1 cellular context compared by ENCODE assay signal in the genomic region with DNA sequence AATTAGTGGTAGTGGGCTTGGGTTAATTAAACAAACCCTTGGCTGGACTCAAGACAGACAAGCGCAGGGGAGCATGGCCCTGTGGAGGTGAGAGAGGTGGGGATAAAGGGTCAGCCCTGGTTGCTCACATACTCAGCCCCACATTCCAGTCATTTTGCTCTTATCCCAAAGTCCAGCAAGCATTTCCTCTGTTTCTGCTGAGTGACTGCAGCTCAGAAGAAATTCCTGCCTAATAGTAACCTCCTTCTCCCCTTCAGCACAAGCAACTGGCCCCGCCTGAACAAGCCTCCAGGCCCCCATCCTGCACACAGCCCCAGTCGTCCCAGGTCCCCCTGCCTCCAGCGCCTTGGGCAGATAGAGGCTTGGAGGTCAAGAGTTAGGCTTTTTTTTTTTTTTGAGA.
TF ChIP-seq lines count a peak whose summit lies in the region.

No MANE protein-coding gene starts in this region.

TF ChIP-seq in HepG2, 621 proteins besides CTCF, POLR2A, EP300 and RAD21 (continued from another document and continues in another):
- TF ChIP-seq, protein P1, sequence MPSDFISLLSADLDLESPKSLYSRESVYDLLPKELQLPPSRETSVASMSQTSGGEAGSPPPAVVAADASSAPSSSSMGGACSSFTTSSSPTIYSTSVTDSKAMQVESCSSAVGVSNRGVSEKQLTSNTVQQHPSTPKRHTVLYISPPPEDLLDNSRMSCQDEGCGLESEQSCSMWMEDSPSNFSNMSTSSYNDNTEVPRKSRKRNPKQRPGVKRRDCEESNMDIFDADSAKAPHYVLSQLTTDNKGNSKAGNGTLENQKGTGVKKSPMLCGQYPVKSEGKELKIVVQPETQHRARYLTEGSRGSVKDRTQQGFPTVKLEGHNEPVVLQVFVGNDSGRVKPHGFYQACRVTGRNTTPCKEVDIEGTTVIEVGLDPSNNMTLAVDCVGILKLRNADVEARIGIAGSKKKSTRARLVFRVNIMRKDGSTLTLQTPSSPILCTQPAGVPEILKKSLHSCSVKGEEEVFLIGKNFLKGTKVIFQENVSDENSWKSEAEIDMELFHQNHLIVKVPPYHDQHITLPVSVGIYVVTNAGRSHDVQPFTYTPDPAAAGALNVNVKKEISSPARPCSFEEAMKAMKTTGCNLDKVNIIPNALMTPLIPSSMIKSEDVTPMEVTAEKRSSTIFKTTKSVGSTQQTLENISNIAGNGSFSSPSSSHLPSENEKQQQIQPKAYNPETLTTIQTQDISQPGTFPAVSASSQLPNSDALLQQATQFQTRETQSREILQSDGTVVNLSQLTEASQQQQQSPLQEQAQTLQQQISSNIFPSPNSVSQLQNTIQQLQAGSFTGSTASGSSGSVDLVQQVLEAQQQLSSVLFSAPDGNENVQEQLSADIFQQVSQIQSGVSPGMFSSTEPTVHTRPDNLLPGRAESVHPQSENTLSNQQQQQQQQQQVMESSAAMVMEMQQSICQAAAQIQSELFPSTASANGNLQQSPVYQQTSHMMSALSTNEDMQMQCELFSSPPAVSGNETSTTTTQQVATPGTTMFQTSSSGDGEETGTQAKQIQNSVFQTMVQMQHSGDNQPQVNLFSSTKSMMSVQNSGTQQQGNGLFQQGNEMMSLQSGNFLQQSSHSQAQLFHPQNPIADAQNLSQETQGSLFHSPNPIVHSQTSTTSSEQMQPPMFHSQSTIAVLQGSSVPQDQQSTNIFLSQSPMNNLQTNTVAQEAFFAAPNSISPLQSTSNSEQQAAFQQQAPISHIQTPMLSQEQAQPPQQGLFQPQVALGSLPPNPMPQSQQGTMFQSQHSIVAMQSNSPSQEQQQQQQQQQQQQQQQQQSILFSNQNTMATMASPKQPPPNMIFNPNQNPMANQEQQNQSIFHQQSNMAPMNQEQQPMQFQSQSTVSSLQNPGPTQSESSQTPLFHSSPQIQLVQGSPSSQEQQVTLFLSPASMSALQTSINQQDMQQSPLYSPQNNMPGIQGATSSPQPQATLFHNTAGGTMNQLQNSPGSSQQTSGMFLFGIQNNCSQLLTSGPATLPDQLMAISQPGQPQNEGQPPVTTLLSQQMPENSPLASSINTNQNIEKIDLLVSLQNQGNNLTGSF (CRISPR knock-in tag; IDR thresholded peaks at IDR 0.05) = no peak
- TF ChIP-seq ZNF552 (CRISPR knock-in tag; IDR thresholded peaks at IDR 0.05; ENCODE audit: borderline replicate concordance) = no peak
- no peak for TF ChIP-seq ZNF569 (CRISPR knock-in tag; IDR thresholded peaks at IDR 0.05; ENCODE audit: borderline replicate concordance)
- peak; percentile 78 for TF ChIP-seq HNF4G (IDR thresholded peaks at IDR 0.05; ENCODE audit: borderline replicate concordance, low read depth, low read length)
- no peak; the same call in 1 of the 2 replicates for TF ChIP-seq HNF4G (CRISPR knock-in tag; IDR thresholded peaks at IDR 0.05; ENCODE audit: borderline replicate concordance, low read depth)
- no peak for TF ChIP-seq ZNF737 (CRISPR knock-in tag; IDR thresholded peaks at IDR 0.05; ENCODE audit: borderline replicate concordance)
- TF ChIP-seq DMAP1 (CRISPR knock-in tag; IDR thresholded peaks at IDR 0.05) = no peak
- TF ChIP-seq, protein P2, sequence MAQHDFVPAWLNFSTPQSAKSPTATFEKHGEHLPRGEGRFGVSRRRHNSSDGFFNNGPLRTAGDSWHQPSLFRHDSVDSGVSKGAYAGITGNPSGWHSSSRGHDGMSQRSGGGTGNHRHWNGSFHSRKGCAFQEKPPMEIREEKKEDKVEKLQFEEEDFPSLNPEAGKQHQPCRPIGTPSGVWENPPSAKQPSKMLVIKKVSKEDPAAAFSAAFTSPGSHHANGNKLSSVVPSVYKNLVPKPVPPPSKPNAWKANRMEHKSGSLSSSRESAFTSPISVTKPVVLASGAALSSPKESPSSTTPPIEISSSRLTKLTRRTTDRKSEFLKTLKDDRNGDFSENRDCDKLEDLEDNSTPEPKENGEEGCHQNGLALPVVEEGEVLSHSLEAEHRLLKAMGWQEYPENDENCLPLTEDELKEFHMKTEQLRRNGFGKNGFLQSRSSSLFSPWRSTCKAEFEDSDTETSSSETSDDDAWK (CRISPR knock-in tag; IDR thresholded peaks at IDR 0.05) = no peak
- TF ChIP-seq FOXC1 (CRISPR knock-in tag; IDR thresholded peaks at IDR 0.05; ENCODE audit: borderline replicate concordance) = peak; percentile 49; the same call in 1 of the 2 replicates
- TF ChIP-seq, protein P3, sequence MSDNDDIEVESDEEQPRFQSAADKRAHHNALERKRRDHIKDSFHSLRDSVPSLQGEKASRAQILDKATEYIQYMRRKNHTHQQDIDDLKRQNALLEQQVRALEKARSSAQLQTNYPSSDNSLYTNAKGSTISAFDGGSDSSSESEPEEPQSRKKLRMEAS (IDR thresholded peaks at IDR 0.05) = 0 out of 2 replicates have a peak, but pooled peaks have one; percentile 12
- TF ChIP-seq MED1 (CRISPR knock-in tag; IDR thresholded peaks at IDR 0.05) = peak; percentile 40; the same call in 1 of the 2 replicates
- no peak for TF ChIP-seq PHF8 (CRISPR knock-in tag; IDR thresholded peaks at IDR 0.05)
- TF ChIP-seq, protein P4, sequence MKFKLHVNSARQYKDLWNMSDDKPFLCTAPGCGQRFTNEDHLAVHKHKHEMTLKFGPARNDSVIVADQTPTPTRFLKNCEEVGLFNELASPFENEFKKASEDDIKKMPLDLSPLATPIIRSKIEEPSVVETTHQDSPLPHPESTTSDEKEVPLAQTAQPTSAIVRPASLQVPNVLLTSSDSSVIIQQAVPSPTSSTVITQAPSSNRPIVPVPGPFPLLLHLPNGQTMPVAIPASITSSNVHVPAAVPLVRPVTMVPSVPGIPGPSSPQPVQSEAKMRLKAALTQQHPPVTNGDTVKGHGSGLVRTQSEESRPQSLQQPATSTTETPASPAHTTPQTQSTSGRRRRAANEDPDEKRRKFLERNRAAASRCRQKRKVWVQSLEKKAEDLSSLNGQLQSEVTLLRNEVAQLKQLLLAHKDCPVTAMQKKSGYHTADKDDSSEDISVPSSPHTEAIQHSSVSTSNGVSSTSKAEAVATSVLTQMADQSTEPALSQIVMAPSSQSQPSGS (CRISPR knock-in tag; IDR thresholded peaks at IDR 0.05) = 0 out of 2 replicates have a peak, but pooled peaks have one; percentile 4
- TF ChIP-seq CREB1 (IDR thresholded peaks at IDR 0.05) = no peak
- TF ChIP-seq CREB1 (CRISPR knock-in tag; IDR thresholded peaks at IDR 0.05) = no peak
- TF ChIP-seq ZNF839 (CRISPR knock-in tag; IDR thresholded peaks at IDR 0.05; ENCODE audit: borderline replicate concordance) = no peak
- no peak for TF ChIP-seq ZNF264 (CRISPR knock-in tag; IDR thresholded peaks at IDR 0.05)
- no peak for TF ChIP-seq ZNF207 (IDR thresholded peaks at IDR 0.05; ENCODE audit: borderline replicate concordance)
- TF ChIP-seq KLF9 (CRISPR knock-in tag; IDR thresholded peaks at IDR 0.05; ENCODE audit: low read depth) = no peak
- no peak for TF ChIP-seq NR2F1 (CRISPR knock-in tag; IDR thresholded peaks at IDR 0.05)
- TF ChIP-seq TP53 (CRISPR knock-in tag; conservative IDR thresholded peaks at IDR 0.05) = no peak
- no peak for TF ChIP-seq ZMYM3 (CRISPR knock-in tag; IDR thresholded peaks at IDR 0.05)
- 0 out of 2 replicates have a peak, but pooled peaks have one; percentile 55 for TF ChIP-seq PHF21A (CRISPR knock-in tag; IDR thresholded peaks at IDR 0.05)
- TF ChIP-seq MAFG (CRISPR knock-in tag; IDR thresholded peaks at IDR 0.05) = no peak
- no peak for TF ChIP-seq ZNF841 (CRISPR knock-in tag; IDR thresholded peaks at IDR 0.05; ENCODE audit: borderline replicate concordance)
- TF ChIP-seq HIVEP1 (CRISPR knock-in tag; IDR thresholded peaks at IDR 0.05) = 0 out of 2 replicates have a peak, but pooled peaks have one; percentile 25
- peak; percentile 33; the same call in 1 of the 2 replicates for TF ChIP-seq RARA (CRISPR knock-in tag; IDR thresholded peaks at IDR 0.05)
- TF ChIP-seq, protein P5, sequence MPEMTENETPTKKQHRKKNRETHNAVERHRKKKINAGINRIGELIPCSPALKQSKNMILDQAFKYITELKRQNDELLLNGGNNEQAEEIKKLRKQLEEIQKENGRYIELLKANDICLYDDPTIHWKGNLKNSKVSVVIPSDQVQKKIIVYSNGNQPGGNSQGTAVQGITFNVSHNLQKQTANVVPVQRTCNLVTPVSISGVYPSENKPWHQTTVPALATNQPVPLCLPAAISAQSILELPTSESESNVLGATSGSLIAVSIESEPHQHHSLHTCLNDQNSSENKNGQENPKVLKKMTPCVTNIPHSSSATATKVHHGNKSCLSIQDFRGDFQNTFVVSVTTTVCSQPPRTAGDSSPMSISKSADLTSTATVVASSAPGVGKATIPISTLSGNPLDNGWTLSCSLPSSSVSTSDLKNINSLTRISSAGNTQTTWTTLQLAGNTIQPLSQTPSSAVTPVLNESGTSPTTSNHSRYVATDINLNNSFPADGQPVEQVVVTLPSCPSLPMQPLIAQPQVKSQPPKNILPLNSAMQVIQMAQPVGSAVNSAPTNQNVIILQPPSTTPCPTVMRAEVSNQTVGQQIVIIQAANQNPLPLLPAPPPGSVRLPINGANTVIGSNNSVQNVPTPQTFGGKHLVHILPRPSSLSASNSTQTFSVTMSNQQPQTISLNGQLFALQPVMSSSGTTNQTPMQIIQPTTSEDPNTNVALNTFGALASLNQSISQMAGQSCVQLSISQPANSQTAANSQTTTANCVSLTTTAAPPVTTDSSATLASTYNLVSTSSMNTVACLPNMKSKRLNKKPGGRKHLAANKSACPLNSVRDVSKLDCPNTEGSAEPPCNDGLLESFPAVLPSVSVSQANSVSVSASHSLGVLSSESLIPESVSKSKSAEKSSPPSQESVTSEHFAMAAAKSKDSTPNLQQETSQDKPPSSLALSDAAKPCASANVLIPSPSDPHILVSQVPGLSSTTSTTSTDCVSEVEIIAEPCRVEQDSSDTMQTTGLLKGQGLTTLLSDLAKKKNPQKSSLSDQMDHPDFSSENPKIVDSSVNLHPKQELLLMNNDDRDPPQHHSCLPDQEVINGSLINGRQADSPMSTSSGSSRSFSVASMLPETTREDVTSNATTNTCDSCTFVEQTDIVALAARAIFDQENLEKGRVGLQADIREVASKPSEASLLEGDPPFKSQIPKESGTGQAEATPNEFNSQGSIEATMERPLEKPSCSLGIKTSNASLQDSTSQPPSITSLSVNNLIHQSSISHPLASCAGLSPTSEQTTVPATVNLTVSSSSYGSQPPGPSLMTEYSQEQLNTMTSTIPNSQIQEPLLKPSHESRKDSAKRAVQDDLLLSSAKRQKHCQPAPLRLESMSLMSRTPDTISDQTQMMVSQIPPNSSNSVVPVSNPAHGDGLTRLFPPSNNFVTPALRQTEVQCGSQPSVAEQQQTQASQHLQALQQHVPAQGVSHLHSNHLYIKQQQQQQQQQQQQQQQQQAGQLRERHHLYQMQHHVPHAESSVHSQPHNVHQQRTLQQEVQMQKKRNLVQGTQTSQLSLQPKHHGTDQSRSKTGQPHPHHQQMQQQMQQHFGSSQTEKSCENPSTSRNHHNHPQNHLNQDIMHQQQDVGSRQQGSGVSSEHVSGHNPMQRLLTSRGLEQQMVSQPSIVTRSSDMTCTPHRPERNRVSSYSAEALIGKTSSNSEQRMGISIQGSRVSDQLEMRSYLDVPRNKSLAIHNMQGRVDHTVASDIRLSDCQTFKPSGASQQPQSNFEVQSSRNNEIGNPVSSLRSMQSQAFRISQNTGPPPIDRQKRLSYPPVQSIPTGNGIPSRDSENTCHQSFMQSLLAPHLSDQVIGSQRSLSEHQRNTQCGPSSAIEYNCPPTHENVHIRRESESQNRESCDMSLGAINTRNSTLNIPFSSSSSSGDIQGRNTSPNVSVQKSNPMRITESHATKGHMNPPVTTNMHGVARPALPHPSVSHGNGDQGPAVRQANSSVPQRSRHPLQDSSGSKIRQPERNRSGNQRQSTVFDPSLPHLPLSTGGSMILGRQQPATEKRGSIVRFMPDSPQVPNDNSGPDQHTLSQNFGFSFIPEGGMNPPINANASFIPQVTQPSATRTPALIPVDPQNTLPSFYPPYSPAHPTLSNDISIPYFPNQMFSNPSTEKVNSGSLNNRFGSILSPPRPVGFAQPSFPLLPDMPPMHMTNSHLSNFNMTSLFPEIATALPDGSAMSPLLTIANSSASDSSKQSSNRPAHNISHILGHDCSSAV (CRISPR knock-in tag; IDR thresholded peaks at IDR 0.05; ENCODE audit: borderline replicate concordance) = no peak
- no peak for TF ChIP-seq SIN3B (IDR thresholded peaks at IDR 0.05; ENCODE audit: low read length)
- no peak for TF ChIP-seq NFRKB (IDR thresholded peaks at IDR 0.05)
- TF ChIP-seq ZNF605 (CRISPR knock-in tag; IDR thresholded peaks at IDR 0.05) = peak; percentile 46; the same call in 1 of the 2 replicates
- TF ChIP-seq BHLHE40 (IDR thresholded peaks at IDR 0.05; ENCODE audit: low read length) = no peak
- TF ChIP-seq ZNF749 (CRISPR knock-in tag; IDR thresholded peaks at IDR 0.05; ENCODE audit: borderline replicate concordance) = no peak
- no peak for TF ChIP-seq ZNF292 (CRISPR knock-in tag; IDR thresholded peaks at IDR 0.05; ENCODE audit: borderline replicate concordance, low read depth)
- TF ChIP-seq, protein P6, sequence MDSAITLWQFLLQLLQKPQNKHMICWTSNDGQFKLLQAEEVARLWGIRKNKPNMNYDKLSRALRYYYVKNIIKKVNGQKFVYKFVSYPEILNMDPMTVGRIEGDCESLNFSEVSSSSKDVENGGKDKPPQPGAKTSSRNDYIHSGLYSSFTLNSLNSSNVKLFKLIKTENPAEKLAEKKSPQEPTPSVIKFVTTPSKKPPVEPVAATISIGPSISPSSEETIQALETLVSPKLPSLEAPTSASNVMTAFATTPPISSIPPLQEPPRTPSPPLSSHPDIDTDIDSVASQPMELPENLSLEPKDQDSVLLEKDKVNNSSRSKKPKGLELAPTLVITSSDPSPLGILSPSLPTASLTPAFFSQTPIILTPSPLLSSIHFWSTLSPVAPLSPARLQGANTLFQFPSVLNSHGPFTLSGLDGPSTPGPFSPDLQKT (CRISPR knock-in tag; IDR thresholded peaks at IDR 0.05; ENCODE audit: borderline replicate concordance) = no peak
- TF ChIP-seq ZNF556 (CRISPR knock-in tag; IDR thresholded peaks at IDR 0.05; ENCODE audit: borderline replicate concordance) = peak; percentile 21; the same call in 1 of the 2 replicates
- TF ChIP-seq PHF20 (CRISPR knock-in tag; IDR thresholded peaks at IDR 0.05) = no peak
- no peak for TF ChIP-seq ZNF790 (CRISPR knock-in tag; IDR thresholded peaks at IDR 0.05; ENCODE audit: borderline replicate concordance)
- TF ChIP-seq, protein P7, sequence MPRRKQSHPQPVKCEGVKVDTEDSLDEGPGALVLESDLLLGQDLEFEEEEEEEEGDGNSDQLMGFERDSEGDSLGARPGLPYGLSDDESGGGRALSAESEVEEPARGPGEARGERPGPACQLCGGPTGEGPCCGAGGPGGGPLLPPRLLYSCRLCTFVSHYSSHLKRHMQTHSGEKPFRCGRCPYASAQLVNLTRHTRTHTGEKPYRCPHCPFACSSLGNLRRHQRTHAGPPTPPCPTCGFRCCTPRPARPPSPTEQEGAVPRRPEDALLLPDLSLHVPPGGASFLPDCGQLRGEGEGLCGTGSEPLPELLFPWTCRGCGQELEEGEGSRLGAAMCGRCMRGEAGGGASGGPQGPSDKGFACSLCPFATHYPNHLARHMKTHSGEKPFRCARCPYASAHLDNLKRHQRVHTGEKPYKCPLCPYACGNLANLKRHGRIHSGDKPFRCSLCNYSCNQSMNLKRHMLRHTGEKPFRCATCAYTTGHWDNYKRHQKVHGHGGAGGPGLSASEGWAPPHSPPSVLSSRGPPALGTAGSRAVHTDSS (CRISPR knock-in tag; conservative IDR thresholded peaks at IDR 0.05) = no peak
- TF ChIP-seq NFE2L1 (CRISPR knock-in tag; IDR thresholded peaks at IDR 0.05; ENCODE audit: borderline replicate concordance) = no peak
- no peak for TF ChIP-seq REXO4 (CRISPR knock-in tag; IDR thresholded peaks at IDR 0.05; ENCODE audit: borderline replicate concordance)
- no peak for TF ChIP-seq KLF15 (CRISPR knock-in tag; IDR thresholded peaks at IDR 0.05; ENCODE audit: borderline replicate concordance)
- no peak for TF ChIP-seq ZNF747 (CRISPR knock-in tag; IDR thresholded peaks at IDR 0.05; ENCODE audit: borderline replicate concordance)
- no peak for TF ChIP-seq ZFP62 (CRISPR knock-in tag; IDR thresholded peaks at IDR 0.05)
- TF ChIP-seq FOXJ3 (CRISPR knock-in tag; IDR thresholded peaks at IDR 0.05; ENCODE audit: borderline replicate concordance) = no peak
